18 cellular contexts compared by ENCODE assay signal in the genomic region with DNA sequence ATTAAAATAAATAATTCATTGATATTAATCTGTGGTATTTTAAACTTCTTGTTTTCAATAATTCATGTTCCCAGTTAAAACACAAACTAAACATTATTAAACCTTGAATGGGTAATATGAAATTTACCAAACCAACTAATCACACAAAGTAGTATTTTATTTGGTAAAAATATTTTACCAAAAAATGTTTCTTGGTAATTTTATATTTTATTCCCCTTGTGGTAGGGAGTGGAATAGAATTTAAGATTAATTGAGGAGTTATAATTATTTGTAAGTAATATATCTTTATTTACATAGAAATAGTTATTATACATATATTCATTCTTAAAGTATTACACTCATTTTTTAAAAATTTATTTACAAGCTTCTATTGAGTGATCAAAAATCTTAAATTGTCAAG.
"Had no signal": no experiment of that assay in that cellular context is flagged by ENCODE, and none has a peak within 500 bp of the region (broad histone marks: within the 10 kb centered on the region; RNA-seq: fewer than 3 reads in every experiment).

No MANE protein-coding gene starts in this region.

- ATAC-seq: left lobe of liver; mucosa of descending colon; natural killer cell; psoas muscle; right lobe of liver; stimulated activated effector memory CD8-positive, alpha-beta T cell treated with anti-CD3 and anti-CD28 coated beads, Interleukin-12 subunit alpha, Interleukin-12 subunit beta, amount 100 ng/mL, for 72 hours; stimulated activated naive CD8-positive, alpha-beta T cell treated with anti-CD3 and anti-CD28 coated beads, Interleukin-15, Interleukin-2, amounts not matched to agents 100 U/mL and 50 U/mL, for 24 hours; upper lobe of right lung had no signal

- H3K36me3 Mint-ChIP-seq: natural killer cell; stimulated activated effector memory CD8-positive, alpha-beta T cell treated with anti-CD3 and anti-CD28 coated beads, Interleukin-12 subunit alpha, Interleukin-12 subunit beta, amount 100 ng/mL, for 72 hours had no signal

- DNase-seq: effector memory CD4-positive, alpha-beta T cell; esophagus squamous epithelium; foreskin fibroblast; head of caudate nucleus; mammary epithelial cell; mucosa of descending colon; natural killer cell; occipital lobe; psoas muscle; retina; right lobe of liver; stimulated activated CD4-positive, alpha-beta T cell treated with anti-CD3 and anti-CD28 coated beads, Interleukin-4, amount 100 ng/mL, for 1 hour; stimulated activated CD8-positive, alpha-beta memory T cell treated with anti-CD3 and anti-CD28 coated beads, Interleukin-4, amount 100 ng/mL, for 48 hours; stimulated activated naive CD8-positive, alpha-beta T cell treated with anti-CD3 and anti-CD28 coated beads, Interleukin-15, Interleukin-2, amounts not matched to agents 100 U/mL and 50 U/mL, for 24 hours; tibial artery; upper lobe of right lung had no signal

- H3K4me1 Mint-ChIP-seq: natural killer cell; stimulated activated effector memory CD8-positive, alpha-beta T cell treated with anti-CD3 and anti-CD28 coated beads, Interleukin-12 subunit alpha, Interleukin-12 subunit beta, amount 100 ng/mL, for 72 hours had no signal

- H3K4me3 Mint-ChIP-seq: natural killer cell; stimulated activated effector memory CD8-positive, alpha-beta T cell treated with anti-CD3 and anti-CD28 coated beads, Interleukin-12 subunit alpha, Interleukin-12 subunit beta, amount 100 ng/mL, for 72 hours had no signal

- H3K27ac Mint-ChIP-seq: natural killer cell; stimulated activated effector memory CD8-positive, alpha-beta T cell treated with anti-CD3 and anti-CD28 coated beads, Interleukin-12 subunit alpha, Interleukin-12 subunit beta, amount 100 ng/mL, for 72 hours had no signal
